In the genomic region with DNA sequence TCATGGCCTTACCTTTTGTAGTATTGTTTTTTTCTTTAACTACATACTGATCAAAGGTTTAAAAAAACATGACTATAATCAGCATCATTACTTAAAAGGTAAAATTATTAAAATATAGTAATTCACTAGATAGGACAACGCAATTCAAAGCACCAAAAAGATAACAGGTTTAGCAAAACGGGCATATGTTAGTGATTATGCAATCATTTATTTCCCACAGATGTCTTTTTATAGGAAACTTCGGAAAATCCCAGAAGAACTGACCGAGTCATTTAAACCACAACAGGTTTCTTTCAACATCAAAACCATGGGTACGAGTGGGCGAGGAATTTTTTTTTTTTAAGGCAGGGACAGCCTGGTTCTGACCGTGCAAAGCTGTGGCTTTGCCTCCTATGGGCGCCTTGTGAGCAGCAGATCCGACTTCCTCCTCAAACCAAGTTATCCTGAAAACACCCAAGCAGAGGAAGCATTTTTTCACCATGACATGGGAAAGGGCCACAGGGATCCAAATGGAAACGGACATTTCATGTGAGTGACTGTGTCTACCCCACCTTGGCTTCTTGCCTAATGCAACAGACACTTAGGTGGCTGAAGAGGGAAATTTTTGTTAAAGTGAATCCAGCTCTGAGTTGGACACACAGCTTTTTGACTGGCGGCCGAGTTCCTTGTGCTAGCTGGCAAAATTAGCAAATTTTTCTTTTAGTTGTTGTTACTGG, we compare ENCODE assay signal across 9 cellular contexts.
DNase-seq lines count a peak whose midpoint lies in the region; ATAC-seq and TF ChIP-seq lines count a peak whose summit lies in the region.
"Had no signal": no experiment of that assay in that cellular context is flagged by ENCODE, and none has a peak within 500 bp of the region (broad histone marks: within the 10 kb centered on the region; RNA-seq: fewer than 3 reads in every experiment).

No MANE protein-coding gene starts in this region.

- H3K36me3 ChIP-seq in cardiac muscle cell (no peaks in the 10 kb centered on the region), spleen (no peaks in the 10 kb centered on the region), ovary (no peaks in the 10 kb centered on the region)

- intact Hi-C loops in spleen (cut with DNase I; ENCODE audit: low total_unique reads), result no loop called here
- intact Hi-C loops in activated T-helper 1 cell treated with anti-CD3 and anti-CD28 coated beads, Interleukin-12 subunit alpha, Interleukin-12 subunit beta, Interleukin-2, Interleukin-4 antibody, amounts not matched to agents 30 ng/mL and 10 ng/mL and 1 ng/mL, durations not matched to agents 14 hours and 24 hours and 36 hours (cut with micrococcal nuclease), result no loop called here
- intact Hi-C loops in ovary (cut with DNase I), result no loop called here

- no peak for TF ChIP-seq POLR2A in spleen (IDR thresholded peaks at IDR 0.05)
- no peak for TF ChIP-seq POLR2A in ovary (IDR thresholded peaks at IDR 0.05)

- no peaks in the 10 kb centered on the region for H3K9me3 Mint-ChIP-seq in activated T-helper 1 cell treated with anti-CD3 and anti-CD28 coated beads, Interleukin-12 subunit alpha, Interleukin-12 subunit beta, Interleukin-2, Interleukin-4 antibody, amounts not matched to agents 30 ng/mL and 10 ng/mL and 1 ng/mL, durations not matched to agents 14 hours and 24 hours and 36 hours
- no peaks in the 10 kb centered on the region for H3K9me3 Mint-ChIP-seq in stimulated activated memory B cell treated with anti-CD40 and anti-IgM and Interleukin-4, amounts not matched to agents 10 μg/mL and 1 μg/mL and 100 μg/mL, for 72 hours
- H3K9me3 Mint-ChIP-seq: nephron had no signal

- 70 to 83% (median 80%) methylated on average over 12 of the region's 12 CpGs for WGBS in spleen, 5 donors
- WGBS in ovary, 3 donors, result 70 to 86% (median 76%) methylated on average over 12 of the region's 12 CpGs

- H3K4me1 Mint-ChIP-seq in activated T-helper 1 cell treated with anti-CD3 and anti-CD28 coated beads, Interleukin-12 subunit alpha, Interleukin-12 subunit beta, Interleukin-2, Interleukin-4 antibody, amounts not matched to agents 30 ng/mL and 10 ng/mL and 1 ng/mL, durations not matched to agents 14 hours and 24 hours and 36 hours (ENCODE audit: low read depth), result no peaks in the 10 kb centered on the region
- no peaks in the 10 kb centered on the region for H3K4me1 Mint-ChIP-seq in stimulated activated memory B cell treated with anti-CD40 and anti-IgM and Interleukin-4, amounts not matched to agents 10 μg/mL and 1 μg/mL and 100 μg/mL, for 72 hours

- peak; percentile 16 for TF ChIP-seq CTCF in cardiac muscle cell (IDR thresholded peaks at IDR 0.05; ENCODE audit: low read depth, low read length)
- TF ChIP-seq CTCF in spleen (IDR thresholded peaks at IDR 0.05 in 8 of 11, conservative IDR thresholded peaks at IDR 0.05 in 3 of 11), result no peak
- TF ChIP-seq CTCF in ovary (IDR thresholded peaks at IDR 0.05), result no peak

- no peak for TF ChIP-seq EP300 in ovary (IDR thresholded peaks at IDR 0.05)

- no peaks in the 10 kb centered on the region for H3K36me3 Mint-ChIP-seq in activated T-helper 1 cell treated with anti-CD3 and anti-CD28 coated beads, Interleukin-12 subunit alpha, Interleukin-12 subunit beta, Interleukin-2, Interleukin-4 antibody, amounts not matched to agents 30 ng/mL and 10 ng/mL and 1 ng/mL, durations not matched to agents 14 hours and 24 hours and 36 hours (ENCODE audit: low read depth)
- no peaks in the 10 kb centered on the region for H3K36me3 Mint-ChIP-seq in stimulated activated memory B cell treated with anti-CD40 and anti-IgM and Interleukin-4, amounts not matched to agents 10 μg/mL and 1 μg/mL and 100 μg/mL, for 72 hours

- ATAC-seq in HG02610 (IDR thresholded peaks at IDR 0.05; ENCODE audit: unreplicated experiment), result no peak
- ATAC-seq in stimulated activated memory B cell treated with anti-CD40 and anti-IgM and Interleukin-4, amounts not matched to agents 10 μg/mL and 1 μg/mL and 100 μg/mL, for 72 hours, result no peak

- no peak overlapping the region for H3K4me3 Mint-ChIP-seq in activated T-helper 1 cell treated with anti-CD3 and anti-CD28 coated beads, Interleukin-12 subunit alpha, Interleukin-12 subunit beta, Interleukin-2, Interleukin-4 antibody, amounts not matched to agents 30 ng/mL and 10 ng/mL and 1 ng/mL, durations not matched to agents 14 hours and 24 hours and 36 hours
- no peak overlapping the region for H3K4me3 Mint-ChIP-seq in stimulated activated memory B cell treated with anti-CD40 and anti-IgM and Interleukin-4, amounts not matched to agents 10 μg/mL and 1 μg/mL and 100 μg/mL, for 72 hours
- H3K4me3 Mint-ChIP-seq: nephron had no signal

- peaks cover 2% of the 10 kb centered on the region for H3K4me1 ChIP-seq in cardiac muscle cell (ENCODE audit: low read depth)
- H3K4me1 ChIP-seq in spleen, result no peaks in the 10 kb centered on the region
- H3K4me1 ChIP-seq in ovary (ENCODE audit: insufficient read depth), result no peaks in the 10 kb centered on the region

- H3K9me3 ChIP-seq in cardiac muscle cell (ENCODE audit: low read depth) (no peaks in the 10 kb centered on the region), spleen (no peaks in the 10 kb centered on the region), ovary (no peaks in the 10 kb centered on the region)

- H3K4me3 ChIP-seq in cardiac muscle cell (no peak overlapping the region), spleen (no peak overlapping the region), ovary (no peak overlapping the region)

- no peak overlapping the region for H3K27ac Mint-ChIP-seq in activated T-helper 1 cell treated with anti-CD3 and anti-CD28 coated beads, Interleukin-12 subunit alpha, Interleukin-12 subunit beta, Interleukin-2, Interleukin-4 antibody, amounts not matched to agents 30 ng/mL and 10 ng/mL and 1 ng/mL, durations not matched to agents 14 hours and 24 hours and 36 hours
- no peak overlapping the region for H3K27ac Mint-ChIP-seq in stimulated activated memory B cell treated with anti-CD40 and anti-IgM and Interleukin-4, amounts not matched to agents 10 μg/mL and 1 μg/mL and 100 μg/mL, for 72 hours
- H3K27ac Mint-ChIP-seq: nephron had no signal

- no peak overlapping the region for H3K27ac ChIP-seq in cardiac muscle cell
- H3K27ac ChIP-seq in spleen, result peak overlapping the region in 7 of 8 donors; percentile 7 to 58 (median 49)
- H3K27ac ChIP-seq in ovary, result no peak overlapping the region

- DNase-seq in H4 (ENCODE audit: low spot score) (peak; percentile 84), amniotic stem cell (lab: John Stamatoyannopoulos, UW) (peak; percentile 89), cardiac muscle cell (ENCODE audit: low read depth in 1 of 2, low spot score in 1 of 2) (peak in 1 of 2 donors; percentile 91), spleen (no peak), ovary (no peak)
- DNase-seq in activated T-helper 1 cell treated with anti-CD3 and anti-CD28 coated beads, Interleukin-12 subunit alpha, Interleukin-12 subunit beta, Interleukin-2, Interleukin-4 antibody, amounts not matched to agents 30 ng/mL and 10 ng/mL and 1 ng/mL, durations not matched to agents 14 hours and 24 hours and 36 hours (ENCODE audit: low spot score), result no peak

- no peaks in the 10 kb centered on the region for H3K27me3 Mint-ChIP-seq in activated T-helper 1 cell treated with anti-CD3 and anti-CD28 coated beads, Interleukin-12 subunit alpha, Interleukin-12 subunit beta, Interleukin-2, Interleukin-4 antibody, amounts not matched to agents 30 ng/mL and 10 ng/mL and 1 ng/mL, durations not matched to agents 14 hours and 24 hours and 36 hours (ENCODE audit: insufficient read depth)
- no peaks in the 10 kb centered on the region for H3K27me3 Mint-ChIP-seq in stimulated activated memory B cell treated with anti-CD40 and anti-IgM and Interleukin-4, amounts not matched to agents 10 μg/mL and 1 μg/mL and 100 μg/mL, for 72 hours

- H3K27me3 ChIP-seq in cardiac muscle cell (no peaks in the 10 kb centered on the region), spleen (replicated peaks in 1 of 7) (no peaks in the 10 kb centered on the region), ovary (no peaks in the 10 kb centered on the region)

Comparison
In these comparisons a context has a peak if more than half of its experiments do, and no peak if none do; other contexts are left out.
1. DNase-seq: peak in H4 (single experiment) and amniotic stem cell (single experiment); none in spleen (single experiment), activated T-helper 1 cell treated with anti-CD3 and anti-CD28 coated beads, Interleukin-12 subunit alpha, Interleukin-12 subunit beta, Interleukin-2, Interleukin-4 antibody, amounts not matched to agents 30 ng/mL and 10 ng/mL and 1 ng/mL, durations not matched to agents 14 hours and 24 hours and 36 hours (single experiment) and ovary (0 of 5).
2. H3K27ac ChIP-seq: peak in spleen (7 of 8); none in cardiac muscle cell (single experiment) and ovary (0 of 2).